In the genomic region with DNA sequence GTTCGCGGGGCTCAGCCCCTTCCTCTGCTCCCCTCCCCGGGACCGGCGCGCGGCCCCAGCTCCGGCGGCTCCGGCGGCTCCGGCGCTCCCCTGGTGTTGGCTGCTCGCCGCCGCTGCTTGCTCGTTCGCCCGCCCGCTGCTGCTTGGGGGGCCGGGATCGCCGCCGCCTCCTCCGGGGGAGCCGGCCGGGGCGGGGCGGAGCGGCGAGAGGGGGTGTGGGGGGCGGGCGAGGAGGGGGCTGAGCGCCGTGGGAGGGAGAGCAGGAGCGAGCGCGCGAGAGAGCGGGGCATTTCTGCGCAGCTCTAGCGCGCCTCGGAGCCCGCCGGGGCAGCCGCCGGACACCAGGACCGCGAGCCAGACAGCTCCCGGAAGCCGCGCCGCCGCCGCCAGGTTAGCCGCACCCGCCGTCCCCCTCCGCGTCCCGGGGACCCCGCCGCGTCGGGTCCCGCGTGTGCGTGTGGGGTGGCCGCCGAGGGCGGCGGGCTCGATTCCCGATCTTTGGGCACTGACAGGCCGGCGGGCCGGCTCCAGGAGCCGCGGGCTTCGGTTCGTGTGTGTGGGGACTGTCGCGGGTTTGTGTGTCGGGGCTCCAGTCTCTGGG, we compare ENCODE assay signal across 1 cellular context.
TF ChIP-seq lines count a peak whose summit lies in the region.

No MANE protein-coding gene starts in this region.

TF ChIP-seq in K562, 482 proteins besides CTCF, POLR2A, EP300 and RAD21 (continued from another document and continues in another):
- TF ChIP-seq, protein P1, sequence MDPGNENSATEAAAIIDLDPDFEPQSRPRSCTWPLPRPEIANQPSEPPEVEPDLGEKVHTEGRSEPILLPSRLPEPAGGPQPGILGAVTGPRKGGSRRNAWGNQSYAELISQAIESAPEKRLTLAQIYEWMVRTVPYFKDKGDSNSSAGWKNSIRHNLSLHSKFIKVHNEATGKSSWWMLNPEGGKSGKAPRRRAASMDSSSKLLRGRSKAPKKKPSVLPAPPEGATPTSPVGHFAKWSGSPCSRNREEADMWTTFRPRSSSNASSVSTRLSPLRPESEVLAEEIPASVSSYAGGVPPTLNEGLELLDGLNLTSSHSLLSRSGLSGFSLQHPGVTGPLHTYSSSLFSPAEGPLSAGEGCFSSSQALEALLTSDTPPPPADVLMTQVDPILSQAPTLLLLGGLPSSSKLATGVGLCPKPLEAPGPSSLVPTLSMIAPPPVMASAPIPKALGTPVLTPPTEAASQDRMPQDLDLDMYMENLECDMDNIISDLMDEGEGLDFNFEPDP (CRISPR knock-in tag; IDR thresholded peaks at IDR 0.05): no peak
- no peak for TF ChIP-seq ELF2 (CRISPR knock-in tag; IDR thresholded peaks at IDR 0.05)
- TF ChIP-seq ELF1 (tag; IDR thresholded peaks at IDR 0.05): no peak
- TF ChIP-seq, protein P2, sequence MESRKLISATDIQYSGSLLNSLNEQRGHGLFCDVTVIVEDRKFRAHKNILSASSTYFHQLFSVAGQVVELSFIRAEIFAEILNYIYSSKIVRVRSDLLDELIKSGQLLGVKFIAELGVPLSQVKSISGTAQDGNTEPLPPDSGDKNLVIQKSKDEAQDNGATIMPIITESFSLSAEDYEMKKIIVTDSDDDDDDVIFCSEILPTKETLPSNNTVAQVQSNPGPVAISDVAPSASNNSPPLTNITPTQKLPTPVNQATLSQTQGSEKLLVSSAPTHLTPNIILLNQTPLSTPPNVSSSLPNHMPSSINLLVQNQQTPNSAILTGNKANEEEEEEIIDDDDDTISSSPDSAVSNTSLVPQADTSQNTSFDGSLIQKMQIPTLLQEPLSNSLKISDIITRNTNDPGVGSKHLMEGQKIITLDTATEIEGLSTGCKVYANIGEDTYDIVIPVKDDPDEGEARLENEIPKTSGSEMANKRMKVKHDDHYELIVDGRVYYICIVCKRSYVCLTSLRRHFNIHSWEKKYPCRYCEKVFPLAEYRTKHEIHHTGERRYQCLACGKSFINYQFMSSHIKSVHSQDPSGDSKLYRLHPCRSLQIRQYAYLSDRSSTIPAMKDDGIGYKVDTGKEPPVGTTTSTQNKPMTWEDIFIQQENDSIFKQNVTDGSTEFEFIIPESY (CRISPR knock-in tag; IDR thresholded peaks at IDR 0.05): no peak
- TF ChIP-seq ZNF830 (CRISPR knock-in tag; IDR thresholded peaks at IDR 0.05): no peak
- TF ChIP-seq, protein P3, sequence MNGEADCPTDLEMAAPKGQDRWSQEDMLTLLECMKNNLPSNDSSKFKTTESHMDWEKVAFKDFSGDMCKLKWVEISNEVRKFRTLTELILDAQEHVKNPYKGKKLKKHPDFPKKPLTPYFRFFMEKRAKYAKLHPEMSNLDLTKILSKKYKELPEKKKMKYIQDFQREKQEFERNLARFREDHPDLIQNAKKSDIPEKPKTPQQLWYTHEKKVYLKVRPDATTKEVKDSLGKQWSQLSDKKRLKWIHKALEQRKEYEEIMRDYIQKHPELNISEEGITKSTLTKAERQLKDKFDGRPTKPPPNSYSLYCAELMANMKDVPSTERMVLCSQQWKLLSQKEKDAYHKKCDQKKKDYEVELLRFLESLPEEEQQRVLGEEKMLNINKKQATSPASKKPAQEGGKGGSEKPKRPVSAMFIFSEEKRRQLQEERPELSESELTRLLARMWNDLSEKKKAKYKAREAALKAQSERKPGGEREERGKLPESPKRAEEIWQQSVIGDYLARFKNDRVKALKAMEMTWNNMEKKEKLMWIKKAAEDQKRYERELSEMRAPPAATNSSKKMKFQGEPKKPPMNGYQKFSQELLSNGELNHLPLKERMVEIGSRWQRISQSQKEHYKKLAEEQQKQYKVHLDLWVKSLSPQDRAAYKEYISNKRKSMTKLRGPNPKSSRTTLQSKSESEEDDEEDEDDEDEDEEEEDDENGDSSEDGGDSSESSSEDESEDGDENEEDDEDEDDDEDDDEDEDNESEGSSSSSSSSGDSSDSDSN (IDR thresholded peaks at IDR 0.05; ENCODE audit: borderline replicate concordance in 1 of 2, low read depth in 2 of 2, low read length in 2 of 2): peak in 1 of 2 experiments; percentile 18; a peak in 1 of 4 replicates
- TF ChIP-seq HNRNPH1 (optimal IDR thresholded peaks at IDR 0.05; ENCODE audit: low read depth, low read length): no peak
- no peak for TF ChIP-seq ETV6 (IDR thresholded peaks at IDR 0.05; ENCODE audit: borderline replicate concordance in 1 of 2, low read depth in 2 of 2, low read length in 1 of 2)
- TF ChIP-seq ETV6 (CRISPR knock-in tag; IDR thresholded peaks at IDR 0.05; ENCODE audit: borderline replicate concordance): no peak
- no peak for TF ChIP-seq SAP30 (IDR thresholded peaks at IDR 0.05; ENCODE audit: borderline replicate concordance, insufficient read depth, low read depth, low read length, poor library complexity, severe bottlenecking)
- no peak for TF ChIP-seq ZFPM2 (CRISPR knock-in tag; IDR thresholded peaks at IDR 0.05)
- TF ChIP-seq SIN3B (IDR thresholded peaks at IDR 0.05; ENCODE audit: low read depth): no peak
- TF ChIP-seq, protein P4, sequence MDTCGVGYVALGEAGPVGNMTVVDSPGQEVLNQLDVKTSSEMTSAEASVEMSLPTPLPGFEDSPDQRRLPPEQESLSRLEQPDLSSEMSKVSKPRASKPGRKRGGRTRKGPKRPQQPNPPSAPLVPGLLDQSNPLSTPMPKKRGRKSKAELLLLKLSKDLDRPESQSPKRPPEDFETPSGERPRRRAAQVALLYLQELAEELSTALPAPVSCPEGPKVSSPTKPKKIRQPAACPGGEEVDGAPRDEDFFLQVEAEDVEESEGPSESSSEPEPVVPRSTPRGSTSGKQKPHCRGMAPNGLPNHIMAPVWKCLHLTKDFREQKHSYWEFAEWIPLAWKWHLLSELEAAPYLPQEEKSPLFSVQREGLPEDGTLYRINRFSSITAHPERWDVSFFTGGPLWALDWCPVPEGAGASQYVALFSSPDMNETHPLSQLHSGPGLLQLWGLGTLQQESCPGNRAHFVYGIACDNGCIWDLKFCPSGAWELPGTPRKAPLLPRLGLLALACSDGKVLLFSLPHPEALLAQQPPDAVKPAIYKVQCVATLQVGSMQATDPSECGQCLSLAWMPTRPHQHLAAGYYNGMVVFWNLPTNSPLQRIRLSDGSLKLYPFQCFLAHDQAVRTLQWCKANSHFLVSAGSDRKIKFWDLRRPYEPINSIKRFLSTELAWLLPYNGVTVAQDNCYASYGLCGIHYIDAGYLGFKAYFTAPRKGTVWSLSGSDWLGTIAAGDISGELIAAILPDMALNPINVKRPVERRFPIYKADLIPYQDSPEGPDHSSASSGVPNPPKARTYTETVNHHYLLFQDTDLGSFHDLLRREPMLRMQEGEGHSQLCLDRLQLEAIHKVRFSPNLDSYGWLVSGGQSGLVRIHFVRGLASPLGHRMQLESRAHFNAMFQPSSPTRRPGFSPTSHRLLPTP (IDR thresholded peaks at IDR 0.05; ENCODE audit: borderline replicate concordance, extremely low read depth, insufficient read length): no peak
- peak; percentile 4; the same call in 1 of the 2 replicates for TF ChIP-seq PHF8 (IDR thresholded peaks at IDR 0.05; ENCODE audit: borderline replicate concordance, low read length)
- TF ChIP-seq, protein P5, sequence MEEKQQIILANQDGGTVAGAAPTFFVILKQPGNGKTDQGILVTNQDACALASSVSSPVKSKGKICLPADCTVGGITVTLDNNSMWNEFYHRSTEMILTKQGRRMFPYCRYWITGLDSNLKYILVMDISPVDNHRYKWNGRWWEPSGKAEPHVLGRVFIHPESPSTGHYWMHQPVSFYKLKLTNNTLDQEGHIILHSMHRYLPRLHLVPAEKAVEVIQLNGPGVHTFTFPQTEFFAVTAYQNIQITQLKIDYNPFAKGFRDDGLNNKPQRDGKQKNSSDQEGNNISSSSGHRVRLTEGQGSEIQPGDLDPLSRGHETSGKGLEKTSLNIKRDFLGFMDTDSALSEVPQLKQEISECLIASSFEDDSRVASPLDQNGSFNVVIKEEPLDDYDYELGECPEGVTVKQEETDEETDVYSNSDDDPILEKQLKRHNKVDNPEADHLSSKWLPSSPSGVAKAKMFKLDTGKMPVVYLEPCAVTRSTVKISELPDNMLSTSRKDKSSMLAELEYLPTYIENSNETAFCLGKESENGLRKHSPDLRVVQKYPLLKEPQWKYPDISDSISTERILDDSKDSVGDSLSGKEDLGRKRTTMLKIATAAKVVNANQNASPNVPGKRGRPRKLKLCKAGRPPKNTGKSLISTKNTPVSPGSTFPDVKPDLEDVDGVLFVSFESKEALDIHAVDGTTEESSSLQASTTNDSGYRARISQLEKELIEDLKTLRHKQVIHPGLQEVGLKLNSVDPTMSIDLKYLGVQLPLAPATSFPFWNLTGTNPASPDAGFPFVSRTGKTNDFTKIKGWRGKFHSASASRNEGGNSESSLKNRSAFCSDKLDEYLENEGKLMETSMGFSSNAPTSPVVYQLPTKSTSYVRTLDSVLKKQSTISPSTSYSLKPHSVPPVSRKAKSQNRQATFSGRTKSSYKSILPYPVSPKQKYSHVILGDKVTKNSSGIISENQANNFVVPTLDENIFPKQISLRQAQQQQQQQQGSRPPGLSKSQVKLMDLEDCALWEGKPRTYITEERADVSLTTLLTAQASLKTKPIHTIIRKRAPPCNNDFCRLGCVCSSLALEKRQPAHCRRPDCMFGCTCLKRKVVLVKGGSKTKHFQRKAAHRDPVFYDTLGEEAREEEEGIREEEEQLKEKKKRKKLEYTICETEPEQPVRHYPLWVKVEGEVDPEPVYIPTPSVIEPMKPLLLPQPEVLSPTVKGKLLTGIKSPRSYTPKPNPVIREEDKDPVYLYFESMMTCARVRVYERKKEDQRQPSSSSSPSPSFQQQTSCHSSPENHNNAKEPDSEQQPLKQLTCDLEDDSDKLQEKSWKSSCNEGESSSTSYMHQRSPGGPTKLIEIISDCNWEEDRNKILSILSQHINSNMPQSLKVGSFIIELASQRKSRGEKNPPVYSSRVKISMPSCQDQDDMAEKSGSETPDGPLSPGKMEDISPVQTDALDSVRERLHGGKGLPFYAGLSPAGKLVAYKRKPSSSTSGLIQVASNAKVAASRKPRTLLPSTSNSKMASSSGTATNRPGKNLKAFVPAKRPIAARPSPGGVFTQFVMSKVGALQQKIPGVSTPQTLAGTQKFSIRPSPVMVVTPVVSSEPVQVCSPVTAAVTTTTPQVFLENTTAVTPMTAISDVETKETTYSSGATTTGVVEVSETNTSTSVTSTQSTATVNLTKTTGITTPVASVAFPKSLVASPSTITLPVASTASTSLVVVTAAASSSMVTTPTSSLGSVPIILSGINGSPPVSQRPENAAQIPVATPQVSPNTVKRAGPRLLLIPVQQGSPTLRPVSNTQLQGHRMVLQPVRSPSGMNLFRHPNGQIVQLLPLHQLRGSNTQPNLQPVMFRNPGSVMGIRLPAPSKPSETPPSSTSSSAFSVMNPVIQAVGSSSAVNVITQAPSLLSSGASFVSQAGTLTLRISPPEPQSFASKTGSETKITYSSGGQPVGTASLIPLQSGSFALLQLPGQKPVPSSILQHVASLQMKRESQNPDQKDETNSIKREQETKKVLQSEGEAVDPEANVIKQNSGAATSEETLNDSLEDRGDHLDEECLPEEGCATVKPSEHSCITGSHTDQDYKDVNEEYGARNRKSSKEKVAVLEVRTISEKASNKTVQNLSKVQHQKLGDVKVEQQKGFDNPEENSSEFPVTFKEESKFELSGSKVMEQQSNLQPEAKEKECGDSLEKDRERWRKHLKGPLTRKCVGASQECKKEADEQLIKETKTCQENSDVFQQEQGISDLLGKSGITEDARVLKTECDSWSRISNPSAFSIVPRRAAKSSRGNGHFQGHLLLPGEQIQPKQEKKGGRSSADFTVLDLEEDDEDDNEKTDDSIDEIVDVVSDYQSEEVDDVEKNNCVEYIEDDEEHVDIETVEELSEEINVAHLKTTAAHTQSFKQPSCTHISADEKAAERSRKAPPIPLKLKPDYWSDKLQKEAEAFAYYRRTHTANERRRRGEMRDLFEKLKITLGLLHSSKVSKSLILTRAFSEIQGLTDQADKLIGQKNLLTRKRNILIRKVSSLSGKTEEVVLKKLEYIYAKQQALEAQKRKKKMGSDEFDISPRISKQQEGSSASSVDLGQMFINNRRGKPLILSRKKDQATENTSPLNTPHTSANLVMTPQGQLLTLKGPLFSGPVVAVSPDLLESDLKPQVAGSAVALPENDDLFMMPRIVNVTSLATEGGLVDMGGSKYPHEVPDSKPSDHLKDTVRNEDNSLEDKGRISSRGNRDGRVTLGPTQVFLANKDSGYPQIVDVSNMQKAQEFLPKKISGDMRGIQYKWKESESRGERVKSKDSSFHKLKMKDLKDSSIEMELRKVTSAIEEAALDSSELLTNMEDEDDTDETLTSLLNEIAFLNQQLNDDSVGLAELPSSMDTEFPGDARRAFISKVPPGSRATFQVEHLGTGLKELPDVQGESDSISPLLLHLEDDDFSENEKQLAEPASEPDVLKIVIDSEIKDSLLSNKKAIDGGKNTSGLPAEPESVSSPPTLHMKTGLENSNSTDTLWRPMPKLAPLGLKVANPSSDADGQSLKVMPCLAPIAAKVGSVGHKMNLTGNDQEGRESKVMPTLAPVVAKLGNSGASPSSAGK (IDR thresholded peaks at IDR 0.05): no peak
- TF ChIP-seq NCOA4 (IDR thresholded peaks at IDR 0.05; ENCODE audit: partially characterized antibody): no peak
- no peak for TF ChIP-seq SMARCC2 (IDR thresholded peaks at IDR 0.05; ENCODE audit: low read depth)
- TF ChIP-seq STAT5B (CRISPR knock-in tag; IDR thresholded peaks at IDR 0.05): no peak
- TF ChIP-seq ZNF347 (CRISPR knock-in tag; IDR thresholded peaks at IDR 0.05; ENCODE audit: low read depth): no peak
- TF ChIP-seq, protein P6, sequence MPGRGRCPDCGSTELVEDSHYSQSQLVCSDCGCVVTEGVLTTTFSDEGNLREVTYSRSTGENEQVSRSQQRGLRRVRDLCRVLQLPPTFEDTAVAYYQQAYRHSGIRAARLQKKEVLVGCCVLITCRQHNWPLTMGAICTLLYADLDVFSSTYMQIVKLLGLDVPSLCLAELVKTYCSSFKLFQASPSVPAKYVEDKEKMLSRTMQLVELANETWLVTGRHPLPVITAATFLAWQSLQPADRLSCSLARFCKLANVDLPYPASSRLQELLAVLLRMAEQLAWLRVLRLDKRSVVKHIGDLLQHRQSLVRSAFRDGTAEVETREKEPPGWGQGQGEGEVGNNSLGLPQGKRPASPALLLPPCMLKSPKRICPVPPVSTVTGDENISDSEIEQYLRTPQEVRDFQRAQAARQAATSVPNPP (IDR thresholded peaks at IDR 0.05; ENCODE audit: borderline replicate concordance, insufficient read depth, insufficient read length): no peak
- TF ChIP-seq POLR2G (IDR thresholded peaks at IDR 0.05; ENCODE audit: low read depth, low read length): peak; percentile 68
- TF ChIP-seq HDAC6 (IDR thresholded peaks at IDR 0.05; ENCODE audit: low read depth, low read length): no peak
- TF ChIP-seq HDAC3 (IDR thresholded peaks at IDR 0.05; ENCODE audit: borderline replicate concordance, partially characterized antibody): no peak
- no peak for TF ChIP-seq CREBBP (IDR thresholded peaks at IDR 0.05; ENCODE audit: low read depth, low read length)
- peak; percentile 31; the same call in 1 of the 2 replicates for TF ChIP-seq KDM2B (CRISPR knock-in tag; IDR thresholded peaks at IDR 0.05)
- no peak for TF ChIP-seq HNRNPLL (IDR thresholded peaks at IDR 0.05; ENCODE audit: low read depth, low read length, poor library complexity, severe bottlenecking)
- TF ChIP-seq, protein P7, sequence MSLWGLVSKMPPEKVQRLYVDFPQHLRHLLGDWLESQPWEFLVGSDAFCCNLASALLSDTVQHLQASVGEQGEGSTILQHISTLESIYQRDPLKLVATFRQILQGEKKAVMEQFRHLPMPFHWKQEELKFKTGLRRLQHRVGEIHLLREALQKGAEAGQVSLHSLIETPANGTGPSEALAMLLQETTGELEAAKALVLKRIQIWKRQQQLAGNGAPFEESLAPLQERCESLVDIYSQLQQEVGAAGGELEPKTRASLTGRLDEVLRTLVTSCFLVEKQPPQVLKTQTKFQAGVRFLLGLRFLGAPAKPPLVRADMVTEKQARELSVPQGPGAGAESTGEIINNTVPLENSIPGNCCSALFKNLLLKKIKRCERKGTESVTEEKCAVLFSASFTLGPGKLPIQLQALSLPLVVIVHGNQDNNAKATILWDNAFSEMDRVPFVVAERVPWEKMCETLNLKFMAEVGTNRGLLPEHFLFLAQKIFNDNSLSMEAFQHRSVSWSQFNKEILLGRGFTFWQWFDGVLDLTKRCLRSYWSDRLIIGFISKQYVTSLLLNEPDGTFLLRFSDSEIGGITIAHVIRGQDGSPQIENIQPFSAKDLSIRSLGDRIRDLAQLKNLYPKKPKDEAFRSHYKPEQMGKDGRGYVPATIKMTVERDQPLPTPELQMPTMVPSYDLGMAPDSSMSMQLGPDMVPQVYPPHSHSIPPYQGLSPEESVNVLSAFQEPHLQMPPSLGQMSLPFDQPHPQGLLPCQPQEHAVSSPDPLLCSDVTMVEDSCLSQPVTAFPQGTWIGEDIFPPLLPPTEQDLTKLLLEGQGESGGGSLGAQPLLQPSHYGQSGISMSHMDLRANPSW (CRISPR knock-in tag; IDR thresholded peaks at IDR 0.05): no peak
